16 cellular contexts compared by ENCODE assay signal in genomic region chr10:50541921-50542320, GRCh38.
DNase-seq lines count a peak whose midpoint lies in the region; ATAC-seq and TF ChIP-seq lines count a peak whose summit lies in the region.
"Had no signal": no experiment of that assay in that cellular context is flagged by ENCODE, and none has a peak within 500 bp of the region (broad histone marks: within the 10 kb centered on the region; RNA-seq: fewer than 3 reads in every experiment).

No MANE protein-coding gene starts in this region.

- peak overlapping the region; percentile 48 for H3K4me3 ChIP-seq in GM06990 (replicated peaks; ENCODE audit: low read depth, low read length)
- no peak overlapping the region for H3K4me3 ChIP-seq in lower lobe of right lung
- H3K4me3 ChIP-seq: heart left ventricle had no signal

- H3K36me3 Mint-ChIP-seq in HFFc6 (ENCODE audit: low read depth), result no peaks in the 10 kb centered on the region; the same call in 1 of the 2 replicates

- no peak overlapping the region for H3K27ac ChIP-seq in lower lobe of right lung
- H3K27ac ChIP-seq: heart left ventricle had no signal

- H3K36me3 ChIP-seq in GM06990 (ENCODE audit: control insufficient read depth, insufficient read depth, low read length) (no peaks in the 10 kb centered on the region), lower lobe of right lung (no peaks in the 10 kb centered on the region)
- H3K36me3 ChIP-seq: heart left ventricle had no signal

- no peaks in the 10 kb centered on the region; the same call in 1 of the 2 replicates for H3K27me3 Mint-ChIP-seq in HFFc6 (ENCODE audit: insufficient read depth)

- no peaks in the 10 kb centered on the region for H3K9me3 ChIP-seq in lower lobe of right lung
- H3K9me3 ChIP-seq: heart left ventricle had no signal

- intact Hi-C loops in lower lobe of right lung (cut with DNase I), result no loop called here

- peaks cover 7% of the 10 kb centered on the region for H3K4me1 ChIP-seq in lower lobe of right lung

- no peak overlapping the region for H3K27ac Mint-ChIP-seq in HFFc6

- DNase-seq in GM06990 (ENCODE audit: extremely low read depth, insufficient read length) (no peak), lower lobe of right lung (no peak), GF-D8 (lab: John Stamatoyannopoulos, UW) (no peak), HFFc6 (no peak)
- DNase-seq: activated naive CD4-positive, alpha-beta T cell; cerebellar nuclear complex; DMS 273 treated with DMSO at 0.1 percent for 48 hours; heart left ventricle; IMR-90; NCI-H1092 treated with DMSO at 0.1 percent for 48 hours; NCI-H345 had no signal

- H3K4me1 Mint-ChIP-seq in HFFc6 (ENCODE audit: low read depth), result peaks cover 18% of the 10 kb centered on the region

- ATAC-seq in GM18519 (IDR thresholded peaks at IDR 0.05; ENCODE audit: low FRiP score, unreplicated experiment) (peak; percentile 45), GM21717 (IDR thresholded peaks at IDR 0.05; ENCODE audit: unreplicated experiment) (peak; percentile 32), HG03575 (IDR thresholded peaks at IDR 0.05; ENCODE audit: extremely low read depth, insufficient number of reproducible peaks, low FRiP score, unreplicated experiment) (peak; percentile 55), lower lobe of right lung (no peak), HG02973 (IDR thresholded peaks at IDR 0.05; ENCODE audit: unreplicated experiment) (no peak)
- ATAC-seq: heart left ventricle, Panc1 had no signal

- TF ChIP-seq CTCF in GM06990 (IDR thresholded peaks at IDR 0.05; ENCODE audit: insufficient read depth, low read length, poor library complexity, severe bottlenecking) (no peak), lower lobe of right lung (IDR thresholded peaks at IDR 0.05) (no peak), HFFc6 (IDR thresholded peaks at IDR 0.05) (no peak)

- no peak overlapping the region for H3K4me3 Mint-ChIP-seq in HFFc6

- H3K27me3 ChIP-seq in GM06990 (replicated peaks; ENCODE audit: control insufficient read depth, insufficient read depth, low read length) (no peaks in the 10 kb centered on the region), lower lobe of right lung (ENCODE audit: low read depth) (no peaks in the 10 kb centered on the region)
- H3K27me3 ChIP-seq: heart left ventricle had no signal

- H3K9me3 Mint-ChIP-seq in HFFc6, result no peaks in the 10 kb centered on the region

Comparison
In these comparisons a context has a peak if more than half of its experiments do, and no peak if none do; other contexts are left out.
1. ATAC-seq: peak in GM18519 (single experiment), GM21717 (single experiment) and HG03575 (single experiment); none in lower lobe of right lung (0 of 2) and HG02973 (single experiment).